ENCODE assay signal across 11 cellular contexts in the genomic region with DNA sequence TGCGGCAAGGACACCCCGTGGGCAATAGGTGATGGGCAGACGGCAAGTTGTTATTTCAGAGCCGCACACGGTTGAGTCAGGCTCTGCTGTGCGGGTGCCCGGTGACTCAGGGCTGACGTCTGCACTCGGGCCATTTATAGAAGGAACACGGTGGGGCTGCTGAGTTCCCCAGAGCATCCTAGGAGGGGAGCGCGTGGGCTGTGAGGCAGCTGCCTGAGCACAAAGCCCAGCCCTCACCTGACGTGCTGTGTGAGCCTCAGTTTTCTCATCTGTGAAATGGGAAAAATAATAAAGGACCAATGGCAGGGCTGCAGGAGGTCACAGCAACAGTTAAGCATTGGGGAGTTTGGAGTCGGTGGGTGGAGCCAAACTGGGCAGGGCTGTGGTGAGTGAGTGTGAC. TPM values are rescaled to one million over a fixed set of nuclear protein-coding genes. Genes with fewer than 3 reads are reported as not detected.
DNase-seq lines count a peak whose midpoint lies in the region; ATAC-seq, FAIRE-seq and TF ChIP-seq lines count a peak whose summit lies in the region.
"Had no signal": no experiment of that assay in that cellular context is flagged by ENCODE, and none has a peak within 500 bp of the region (broad histone marks: within the 10 kb centered on the region; RNA-seq: fewer than 3 reads in every experiment).

No MANE protein-coding gene starts in this region.

- peaks cover 12% of the 10 kb centered on the region for H3K4me1 ChIP-seq in A549
- H3K4me1 ChIP-seq in thyroid gland = no peaks in the 10 kb centered on the region

- H3K4me3 ChIP-seq in A549 (no peak overlapping the region), thyroid gland (replicated peaks in 1 of 3) (no peak overlapping the region)

- H3K4me1 Mint-ChIP-seq in progenitor cell of endocrine pancreas (ENCODE audit: low read depth) = peaks cover 3% of the 10 kb centered on the region
- H3K4me1 Mint-ChIP-seq: CD4-positive, CD25-positive, alpha-beta regulatory T cell had no signal

- no peak overlapping the region for H3K4me3 Mint-ChIP-seq in progenitor cell of endocrine pancreas (ENCODE audit: low read depth)
- H3K4me3 Mint-ChIP-seq: CD4-positive, CD25-positive, alpha-beta regulatory T cell had no signal

- peak in 1 of 2 experiments; percentile 40; a peak in 3 of 5 replicates for TF ChIP-seq RAD21 in A549 (conservative IDR thresholded peaks at IDR 0.05 in 1 of 2, IDR thresholded peaks at IDR 0.05 in 1 of 2)

- no peak overlapping the region for H3K27ac Mint-ChIP-seq in progenitor cell of endocrine pancreas
- H3K27ac Mint-ChIP-seq: CD4-positive, CD25-positive, alpha-beta regulatory T cell had no signal

- 12% methylated on average over 12 of the region's 14 CpGs for WGBS in A549 (ENCODE audit: missing lambda C conversion rate)
- 70 to 74% methylated on average over 13 to 14 of the region's 14 CpGs for WGBS in thyroid gland, 2 donors

- intact Hi-C loops in thyroid gland (cut with DNase I) = no loop called here

- peaks cover 5% of the 10 kb centered on the region for H3K27me3 Mint-ChIP-seq in progenitor cell of endocrine pancreas

- peak overlapping the region; percentile 36 for H3K4me2 ChIP-seq in A549

- H3K9me3 Mint-ChIP-seq in progenitor cell of endocrine pancreas (ENCODE audit: low read depth) = no peaks in the 10 kb centered on the region

- CTCF ChIA-PET in A549 (lab: Yijun Ruan, JAX) = interaction anchor here (1.2 to 3.0 kb wide), 4 partner anchors 9 to 158 kb away, joined by 4 to 16 read pairs (median 5); no protein-coding TSS in a partner anchor

- H3K36me3 ChIP-seq in thyroid gland = no peaks in the 10 kb centered on the region

- DNase-seq in A549 (ENCODE audit: low read depth in 1 of 2, low spot score in 1 of 2) (peak; percentile 77 to 79), H4 (ENCODE audit: low spot score) (peak; percentile 81), fibroblast of the conjunctiva (ENCODE audit: low read depth) (peak; percentile 47), progenitor cell of endocrine pancreas (ENCODE audit: low spot score, unreplicated experiment) (no peak), NCI-H1092 treated with DMSO at 0.1 percent for 48 hours (lab: John Stamatoyannopoulos, UW) (no peak), thyroid gland (no peak)
- DNase-seq: amniotic stem cell; CD4-positive, CD25-positive, alpha-beta regulatory T cell; NCI-H2107 had no signal

- TF ChIP-seq POLR2A in A549 (IDR thresholded peaks at IDR 0.05; ENCODE audit: low read length) (no peak), thyroid gland (IDR thresholded peaks at IDR 0.05) (no peak)

- POLR2A ChIA-PET in A549 (lab: Yijun Ruan, JAX) = no interaction called here

- H3K27me3 ChIP-seq in thyroid gland = no peaks in the 10 kb centered on the region

- no peaks in the 10 kb centered on the region for H3K9me3 ChIP-seq in A549
- no peaks in the 10 kb centered on the region for H3K9me3 ChIP-seq in thyroid gland

- peak overlapping the region; percentile 38 to 71; a peak in 4 of 6 replicates for H3K27ac ChIP-seq in A549
- no peak overlapping the region for H3K27ac ChIP-seq in thyroid gland

- ATAC-seq in A549 = peak; percentile 85 to 87
- ATAC-seq in SK-N-SH treated with all-trans-retinoic acid at 6 μM for 48 hours = peak; percentile 93
- ATAC-seq in GM19467 (IDR thresholded peaks at IDR 0.05; ENCODE audit: unreplicated experiment) = no peak

- TF ChIP-seq CTCF in A549 (IDR thresholded peaks at IDR 0.05) = 0 out of 3 replicates have a peak, but pooled peaks have one; percentile 12
- no peak for TF ChIP-seq CTCF in progenitor cell of endocrine pancreas (IDR thresholded peaks at IDR 0.05; ENCODE audit: unreplicated experiment)
- TF ChIP-seq CTCF in thyroid gland (IDR thresholded peaks at IDR 0.05) = no peak

- FAIRE-seq in A549 (lab: Jason Lieb, UNC) = no peak

- TF ChIP-seq EP300 in A549 (IDR thresholded peaks at IDR 0.05) = no peak

- H3K36me3 Mint-ChIP-seq in progenitor cell of endocrine pancreas (ENCODE audit: insufficient read depth) = no peaks in the 10 kb centered on the region
- H3K36me3 Mint-ChIP-seq: CD4-positive, CD25-positive, alpha-beta regulatory T cell had no signal

TF ChIP-seq in A549, 52 proteins besides CTCF, POLR2A, EP300 and RAD21 (continues in another document):
- TF ChIP-seq TP53 (CRISPR knock-in tag; IDR thresholded peaks at IDR 0.05) (no peak), FOSL2 (IDR thresholded peaks at IDR 0.05) (0 out of 2 replicates have a peak, but pooled peaks have one; percentile 38), FOSL2 (CRISPR knock-in tag; IDR thresholded peaks at IDR 0.05) (peak; percentile 85), CHD4 (IDR thresholded peaks at IDR 0.05; ENCODE audit: borderline replicate concordance) (no peak), MAFK (IDR thresholded peaks at IDR 0.05; ENCODE audit: partially characterized antibody) (no peak), GATA3 (IDR thresholded peaks at IDR 0.05; ENCODE audit: borderline replicate concordance) (no peak; the same call in 1 of the 2 replicates), RNF2 (IDR thresholded peaks at IDR 0.05; ENCODE audit: borderline replicate concordance, low read depth) (no peak), KDM5A (IDR thresholded peaks at IDR 0.05) (no peak), KDM1A (IDR thresholded peaks at IDR 0.05; ENCODE audit: low read depth) (peak; percentile 75; the same call in 1 of the 2 replicates)
- TF ChIP-seq, protein P1, sequence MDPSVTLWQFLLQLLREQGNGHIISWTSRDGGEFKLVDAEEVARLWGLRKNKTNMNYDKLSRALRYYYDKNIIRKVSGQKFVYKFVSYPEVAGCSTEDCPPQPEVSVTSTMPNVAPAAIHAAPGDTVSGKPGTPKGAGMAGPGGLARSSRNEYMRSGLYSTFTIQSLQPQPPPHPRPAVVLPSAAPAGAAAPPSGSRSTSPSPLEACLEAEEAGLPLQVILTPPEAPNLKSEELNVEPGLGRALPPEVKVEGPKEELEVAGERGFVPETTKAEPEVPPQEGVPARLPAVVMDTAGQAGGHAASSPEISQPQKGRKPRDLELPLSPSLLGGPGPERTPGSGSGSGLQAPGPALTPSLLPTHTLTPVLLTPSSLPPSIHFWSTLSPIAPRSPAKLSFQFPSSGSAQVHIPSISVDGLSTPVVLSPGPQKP (IDR thresholded peaks at IDR 0.05; ENCODE audit: low read depth, low read length) = no peak

TF ChIP-seq in SK-N-SH treated with all-trans-retinoic acid at 6 μM for 48 hours, 23 proteins besides CTCF, POLR2A, EP300 and RAD21 (continues in another document):
- TF ChIP-seq ESRRG (CRISPR knock-in tag; IDR thresholded peaks at IDR 0.05) (no peak), TCF4 (CRISPR knock-in tag; IDR thresholded peaks at IDR 0.05; ENCODE audit: borderline replicate concordance) (no peak), ARNTL (CRISPR knock-in tag; IDR thresholded peaks at IDR 0.05; ENCODE audit: borderline replicate concordance, low read depth) (no peak), ISL1 (CRISPR knock-in tag; IDR thresholded peaks at IDR 0.05) (no peak), ZNF8 (CRISPR knock-in tag; IDR thresholded peaks at IDR 0.05) (no peak), OSR1 (CRISPR knock-in tag; IDR thresholded peaks at IDR 0.05) (no peak), ZFP30 (CRISPR knock-in tag; IDR thresholded peaks at IDR 0.05) (no peak), BACH2 (CRISPR knock-in tag; IDR thresholded peaks at IDR 0.05; ENCODE audit: borderline replicate concordance) (no peak), ZNF70 (CRISPR knock-in tag; IDR thresholded peaks at IDR 0.05) (no peak)
- TF ChIP-seq, protein P2, sequence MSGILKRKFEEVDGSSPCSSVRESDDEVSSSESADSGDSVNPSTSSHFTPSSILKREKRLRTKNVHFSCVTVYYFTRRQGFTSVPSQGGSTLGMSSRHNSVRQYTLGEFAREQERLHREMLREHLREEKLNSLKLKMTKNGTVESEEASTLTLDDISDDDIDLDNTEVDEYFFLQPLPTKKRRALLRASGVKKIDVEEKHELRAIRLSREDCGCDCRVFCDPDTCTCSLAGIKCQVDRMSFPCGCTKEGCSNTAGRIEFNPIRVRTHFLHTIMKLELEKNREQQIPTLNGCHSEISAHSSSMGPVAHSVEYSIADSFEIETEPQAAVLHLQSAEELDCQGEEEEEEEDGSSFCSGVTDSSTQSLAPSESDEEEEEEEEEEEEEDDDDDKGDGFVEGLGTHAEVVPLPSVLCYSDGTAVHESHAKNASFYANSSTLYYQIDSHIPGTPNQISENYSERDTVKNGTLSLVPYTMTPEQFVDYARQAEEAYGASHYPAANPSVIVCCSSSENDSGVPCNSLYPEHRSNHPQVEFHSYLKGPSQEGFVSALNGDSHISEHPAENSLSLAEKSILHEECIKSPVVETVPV (CRISPR knock-in tag; IDR thresholded peaks at IDR 0.05) = no peak
- TF ChIP-seq, protein P3, sequence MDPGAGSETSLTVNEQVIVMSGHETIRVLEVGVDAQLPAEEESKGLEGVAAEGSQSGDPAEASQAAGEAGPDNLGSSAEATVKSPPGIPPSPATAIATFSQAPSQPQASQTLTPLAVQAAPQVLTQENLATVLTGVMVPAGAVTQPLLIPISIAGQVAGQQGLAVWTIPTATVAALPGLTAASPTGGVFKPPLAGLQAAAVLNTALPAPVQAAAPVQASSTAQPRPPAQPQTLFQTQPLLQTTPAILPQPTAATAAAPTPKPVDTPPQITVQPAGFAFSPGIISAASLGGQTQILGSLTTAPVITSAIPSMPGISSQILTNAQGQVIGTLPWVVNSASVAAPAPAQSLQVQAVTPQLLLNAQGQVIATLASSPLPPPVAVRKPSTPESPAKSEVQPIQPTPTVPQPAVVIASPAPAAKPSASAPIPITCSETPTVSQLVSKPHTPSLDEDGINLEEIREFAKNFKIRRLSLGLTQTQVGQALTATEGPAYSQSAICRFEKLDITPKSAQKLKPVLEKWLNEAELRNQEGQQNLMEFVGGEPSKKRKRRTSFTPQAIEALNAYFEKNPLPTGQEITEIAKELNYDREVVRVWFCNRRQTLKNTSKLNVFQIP (CRISPR knock-in tag; IDR thresholded peaks at IDR 0.05; ENCODE audit: borderline replicate concordance, low read depth) = no peak

RNA-seq across cellular contexts. Expression of a gene that starts 11.3 kb away (rescaled TPM):
- polyA plus RNA-seq in A549 (2011; rRNA removed) (12.8 and 13.6 TPM in 2 replicates), A549 (2017; fragmentation: RNase III; extraction: RNeasy Plus Mini Kit Qiagen cat#74134 plus additional on column Dnase treatment) (24.8 to 33.2 TPM (median 32.7 TPM) in 3 replicates)
- 38.8 and 45.1 TPM in 2 replicates for polyA plus RNA-seq in A549 (2012; cell fraction: cytosol; rRNA removed)
- 29.7 and 35.9 TPM in 2 replicates for polyA plus RNA-seq in A549 (2012; cell fraction: nucleus; rRNA removed)
- 7.6 and 12.4 TPM in 2 replicates for polyA minus RNA-seq in A549 (2011; rRNA and poly(A)+ RNA removed)
- total RNA-seq in H4 (2014; rRNA removed; shearing (Covaris generic)) = not detected in 2 replicates
- total RNA-seq in progenitor cell of endocrine pancreas (16.4 and 20.6 TPM in 2 replicates), thyroid gland (10 to 100 TPM; 27.8 to 85.2 (median 56.8) TPM)
- total RNA-seq: CD4-positive, CD25-positive, alpha-beta regulatory T cell had no signal

RNA-seq across cellular contexts. Expression of a gene that starts 22.4 kb away (rescaled TPM):
- 1.4 and 2.4 TPM in 2 replicates for polyA plus RNA-seq in A549 (2011; rRNA removed)
- polyA plus RNA-seq in A549 (2012; cell fraction: cytosol; rRNA removed) = 2.7 and 4.7 TPM in 2 replicates
- polyA plus RNA-seq in A549 (2012; cell fraction: nucleus; rRNA removed) = 7.3 and 8.2 TPM in 2 replicates
- 6.6 to 10.6 TPM (median 9.6 TPM) in 3 replicates for polyA plus RNA-seq in A549 (2017; fragmentation: RNase III; extraction: RNeasy Plus Mini Kit Qiagen cat#74134 plus additional on column Dnase treatment)
- 1.7 and 2.3 TPM in 2 replicates for polyA minus RNA-seq in A549 (2011; rRNA and poly(A)+ RNA removed)
- total RNA-seq in H4 (2014; rRNA removed; shearing (Covaris generic)) = 0.08 TPM in 1 of 2 replicates, not detected in the other
- total RNA-seq in progenitor cell of endocrine pancreas = 0.20 and 0.22 TPM in 2 replicates
- total RNA-seq in thyroid gland = under 1 TPM in 3 of 4 donors, not detected in 1; 0.13 to 0.44 (median 0.22) TPM
- total RNA-seq: CD4-positive, CD25-positive, alpha-beta regulatory T cell had no signal
- polyA plus RNA-seq: CD4-positive, CD25-positive, alpha-beta regulatory T cell had no signal

Comparison
In these comparisons a context has a peak if more than half of its experiments do, and no peak if none do; other contexts are left out.
1. DNase-seq: peak in A549 (2 of 2), H4 (single experiment) and fibroblast of the conjunctiva (single experiment); none in progenitor cell of endocrine pancreas (single experiment), NCI-H1092 treated with DMSO at 0.1 percent for 48 hours (single experiment) and thyroid gland (0 of 2).
2. H3K27ac ChIP-seq: peak in A549 (2 of 2); none in thyroid gland (0 of 3).
3. RNA of a gene that starts 11.3 kb away (total RNA-seq): 27.8 to 85.2 TPM in thyroid gland and 16.4 to 20.6 TPM in progenitor cell of endocrine pancreas; not detected in H4; every median in the first group is over 10 times any median in the second.